Comparison of ENCODE assay signal across 2 cellular contexts in genomic region chr1:1917995-1918900, GRCh38.
TF ChIP-seq lines count a peak whose summit lies in the region.

No MANE protein-coding gene starts in this region.

TF ChIP-seq in GM12878, 131 proteins besides CTCF, POLR2A, EP300 and RAD21:
- TF ChIP-seq PAX8 (IDR thresholded peaks at IDR 0.05) (no peak), TCF12 (IDR thresholded peaks at IDR 0.05; ENCODE audit: low read depth, low read length) (no peak), E2F8 (IDR thresholded peaks at IDR 0.05; ENCODE audit: low read depth, partially characterized antibody) (no peak), ZNF217 (IDR thresholded peaks at IDR 0.05) (no peak), BACH1 (IDR thresholded peaks at IDR 0.05; ENCODE audit: borderline replicate concordance) (no peak), EED (IDR thresholded peaks at IDR 0.05; ENCODE audit: low read depth) (no peak), RBBP5 (conservative IDR thresholded peaks at IDR 0.05) (no peak), HCFC1 (IDR thresholded peaks at IDR 0.05; ENCODE audit: low read length) (no peak), ZZZ3 (IDR thresholded peaks at IDR 0.05; ENCODE audit: control insufficient read depth, insufficient read length, low read depth) (no peak), ZNF384 (IDR thresholded peaks at IDR 0.05; ENCODE audit: borderline replicate concordance, low read depth, low read length) (no peak), MTA3 (IDR thresholded peaks at IDR 0.05; ENCODE audit: borderline replicate concordance, low read length) (no peak)

TF ChIP-seq in HEK293T, 16 proteins besides CTCF, POLR2A, EP300 and RAD21:
- TF ChIP-seq SP1 (IDR thresholded peaks at IDR 0.05) (no peak), ELF4 (IDR thresholded peaks at IDR 0.05) (no peak), BHLHE40 (IDR thresholded peaks at IDR 0.05; ENCODE audit: borderline replicate concordance) (no peak), SUZ12 (IDR thresholded peaks at IDR 0.05) (no peak), NFRKB (IDR thresholded peaks at IDR 0.05) (no peak), ZNF384 (IDR thresholded peaks at IDR 0.05) (no peak), ARNT (IDR thresholded peaks at IDR 0.05) (no peak), FOXK2 (IDR thresholded peaks at IDR 0.05) (no peak), CTBP1 (IDR thresholded peaks at IDR 0.05; ENCODE audit: borderline replicate concordance) (no peak), FOXM1 (IDR thresholded peaks at IDR 0.05; ENCODE audit: borderline replicate concordance) (no peak), LEF1 (IDR thresholded peaks at IDR 0.05; ENCODE audit: borderline replicate concordance) (no peak), FOXA1 (IDR thresholded peaks at IDR 0.05) (no peak), TARDBP (IDR thresholded peaks at IDR 0.05) (no peak), HDGF (IDR thresholded peaks at IDR 0.05; ENCODE audit: borderline replicate concordance) (no peak), L3MBTL2 (conservative IDR thresholded peaks at IDR 0.05) (no peak; the same call in 1 of the 2 replicates)
- TF ChIP-seq, protein P1, sequence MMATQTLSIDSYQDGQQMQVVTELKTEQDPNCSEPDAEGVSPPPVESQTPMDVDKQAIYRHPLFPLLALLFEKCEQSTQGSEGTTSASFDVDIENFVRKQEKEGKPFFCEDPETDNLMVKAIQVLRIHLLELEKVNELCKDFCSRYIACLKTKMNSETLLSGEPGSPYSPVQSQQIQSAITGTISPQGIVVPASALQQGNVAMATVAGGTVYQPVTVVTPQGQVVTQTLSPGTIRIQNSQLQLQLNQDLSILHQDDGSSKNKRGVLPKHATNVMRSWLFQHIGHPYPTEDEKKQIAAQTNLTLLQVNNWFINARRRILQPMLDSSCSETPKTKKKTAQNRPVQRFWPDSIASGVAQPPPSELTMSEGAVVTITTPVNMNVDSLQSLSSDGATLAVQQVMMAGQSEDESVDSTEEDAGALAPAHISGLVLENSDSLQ (IDR thresholded peaks at IDR 0.05) = no peak
